15 cellular contexts compared by ENCODE assay signal in genomic region chr9:114365194-114365593, GRCh38. TPM values are rescaled to one million over a fixed set of nuclear protein-coding genes. Genes with fewer than 3 reads are reported as not detected.
DNase-seq lines count a peak whose midpoint lies in the region; ATAC-seq and TF ChIP-seq lines count a peak whose summit lies in the region.
"Had no signal": no experiment of that assay in that cellular context is flagged by ENCODE, and none has a peak within 500 bp of the region (broad histone marks: within the 10 kb centered on the region; RNA-seq: fewer than 3 reads in every experiment).

No MANE protein-coding gene starts in this region.

- DNase-seq in activated CD4-positive, alpha-beta T cell treated with anti-CD3 and anti-CD28 coated beads, Interleukin-2, amount 10 ng/mL, durations not matched to agents 24 days and 14 days, result no peak
- DNase-seq in activated CD4-positive, alpha-beta T cell treated with anti-CD3 and anti-CD28 coated beads for 4 hours, result no peak
- no peak for DNase-seq in activated naive CD8-positive, alpha-beta T cell treated with anti-CD3 and anti-CD28 coated beads for 36 hours
- DNase-seq in foreskin melanocyte (no peak), left cardiac atrium (no peak)
- DNase-seq: 8988T, H7, NCI-H774, right cardiac atrium, T-helper 2 cell, testis had no signal

- H3K4me2 ChIP-seq in OCI-LY3 (ENCODE audit: low read length), result no peak overlapping the region

- H2AFZ ChIP-seq in OCI-LY3 (ENCODE audit: low read depth, low read length), result no peak overlapping the region

- intact Hi-C loops in activated CD4-positive, alpha-beta T cell treated with anti-CD3 and anti-CD28 coated beads, Interleukin-2, amount 10 ng/mL, durations not matched to agents 24 days and 14 days (cut with micrococcal nuclease), result no loop called here
- intact Hi-C loops in left cardiac atrium (cut with DNase I), result no loop called here

- H3K9me3 Mint-ChIP-seq in activated CD4-positive, alpha-beta T cell treated with anti-CD3 and anti-CD28 coated beads, Interleukin-2, amount 10 ng/mL, durations not matched to agents 24 days and 14 days, result no peaks in the 10 kb centered on the region
- peaks cover 3% of the 10 kb centered on the region for H3K9me3 Mint-ChIP-seq in activated naive CD8-positive, alpha-beta T cell treated with anti-CD3 and anti-CD28 coated beads for 36 hours
- H3K9me3 Mint-ChIP-seq in stimulated activated memory B cell treated with anti-CD40 and anti-IgM and Interleukin-4, amounts not matched to agents 10 μg/mL and 1 μg/mL and 100 μg/mL, for 72 hours, result peaks cover 7% of the 10 kb centered on the region

- no peak overlapping the region for H3K4me3 ChIP-seq in OCI-LY3 (ENCODE audit: low read length)
- H3K4me3 ChIP-seq: testis had no signal

- no peaks in the 10 kb centered on the region for H3K9me3 ChIP-seq in OCI-LY3 (ENCODE audit: insufficient read depth, low read length)
- H3K9me3 ChIP-seq: testis had no signal

- H3K79me2 ChIP-seq in OCI-LY3 (ENCODE audit: low read length), result peaks cover 71% of the 10 kb centered on the region

- peaks cover 71% of the 10 kb centered on the region for H3K4me1 Mint-ChIP-seq in activated CD4-positive, alpha-beta T cell treated with anti-CD3 and anti-CD28 coated beads, Interleukin-2, amount 10 ng/mL, durations not matched to agents 24 days and 14 days
- peaks cover 81% of the 10 kb centered on the region for H3K4me1 Mint-ChIP-seq in activated naive CD8-positive, alpha-beta T cell treated with anti-CD3 and anti-CD28 coated beads for 36 hours
- peaks cover 87% of the 10 kb centered on the region for H3K4me1 Mint-ChIP-seq in stimulated activated memory B cell treated with anti-CD40 and anti-IgM and Interleukin-4, amounts not matched to agents 10 μg/mL and 1 μg/mL and 100 μg/mL, for 72 hours

- no peak overlapping the region for H3K9ac ChIP-seq in OCI-LY3 (ENCODE audit: low read length)

- H3K27ac Mint-ChIP-seq in activated CD4-positive, alpha-beta T cell treated with anti-CD3 and anti-CD28 coated beads, Interleukin-2, amount 10 ng/mL, durations not matched to agents 24 days and 14 days, result peak overlapping the region; percentile 84
- H3K27ac Mint-ChIP-seq in activated naive CD8-positive, alpha-beta T cell treated with anti-CD3 and anti-CD28 coated beads for 36 hours, result peak overlapping the region; percentile 93
- peak overlapping the region; percentile 84 for H3K27ac Mint-ChIP-seq in stimulated activated memory B cell treated with anti-CD40 and anti-IgM and Interleukin-4, amounts not matched to agents 10 μg/mL and 1 μg/mL and 100 μg/mL, for 72 hours

- peak overlapping the region; percentile 57 for H3K27ac ChIP-seq in OCI-LY3 (ENCODE audit: low read length)
- H3K27ac ChIP-seq: testis had no signal

- H3K4me3 Mint-ChIP-seq in activated CD4-positive, alpha-beta T cell treated with anti-CD3 and anti-CD28 coated beads, Interleukin-2, amount 10 ng/mL, durations not matched to agents 24 days and 14 days, result no peak overlapping the region
- no peak overlapping the region for H3K4me3 Mint-ChIP-seq in activated naive CD8-positive, alpha-beta T cell treated with anti-CD3 and anti-CD28 coated beads for 36 hours
- H3K4me3 Mint-ChIP-seq in stimulated activated memory B cell treated with anti-CD40 and anti-IgM and Interleukin-4, amounts not matched to agents 10 μg/mL and 1 μg/mL and 100 μg/mL, for 72 hours, result no peak overlapping the region

- no peak for TF ChIP-seq CTCF in OCI-LY3 (IDR thresholded peaks at IDR 0.05; ENCODE audit: low read depth, low read length)

- peaks cover 85% of the 10 kb centered on the region for H3K36me3 Mint-ChIP-seq in activated CD4-positive, alpha-beta T cell treated with anti-CD3 and anti-CD28 coated beads, Interleukin-2, amount 10 ng/mL, durations not matched to agents 24 days and 14 days (ENCODE audit: low read depth)
- H3K36me3 Mint-ChIP-seq in activated naive CD8-positive, alpha-beta T cell treated with anti-CD3 and anti-CD28 coated beads for 36 hours, result peaks cover 83% of the 10 kb centered on the region
- peaks cover 75% of the 10 kb centered on the region for H3K36me3 Mint-ChIP-seq in stimulated activated memory B cell treated with anti-CD40 and anti-IgM and Interleukin-4, amounts not matched to agents 10 μg/mL and 1 μg/mL and 100 μg/mL, for 72 hours

- H3K27me3 Mint-ChIP-seq in activated CD4-positive, alpha-beta T cell treated with anti-CD3 and anti-CD28 coated beads, Interleukin-2, amount 10 ng/mL, durations not matched to agents 24 days and 14 days, result no peaks in the 10 kb centered on the region
- H3K27me3 Mint-ChIP-seq in activated naive CD8-positive, alpha-beta T cell treated with anti-CD3 and anti-CD28 coated beads for 36 hours, result no peaks in the 10 kb centered on the region
- no peaks in the 10 kb centered on the region for H3K27me3 Mint-ChIP-seq in stimulated activated memory B cell treated with anti-CD40 and anti-IgM and Interleukin-4, amounts not matched to agents 10 μg/mL and 1 μg/mL and 100 μg/mL, for 72 hours

- H4K20me1 ChIP-seq in OCI-LY3 (ENCODE audit: insufficient read depth, low read length), result no peaks in the 10 kb centered on the region

- peaks cover 93% of the 10 kb centered on the region for H3K36me3 ChIP-seq in OCI-LY3 (replicated peaks; ENCODE audit: low read depth, low read length)

- H3K4me1 ChIP-seq in OCI-LY3 (ENCODE audit: low read length), result peaks cover 57% of the 10 kb centered on the region
- H3K4me1 ChIP-seq: testis had no signal

- H3K27me3 ChIP-seq in OCI-LY3 (ENCODE audit: low read depth, low read length), result no peaks in the 10 kb centered on the region
- H3K27me3 ChIP-seq: testis had no signal

- ATAC-seq in stimulated activated memory B cell treated with anti-CD40 and anti-IgM and Interleukin-4, amounts not matched to agents 10 μg/mL and 1 μg/mL and 100 μg/mL, for 72 hours, result no peak
- ATAC-seq in left cardiac atrium (no peak), GM21576 (IDR thresholded peaks at IDR 0.05; ENCODE audit: unreplicated experiment) (no peak)
- ATAC-seq: right cardiac atrium had no signal

RNA-seq across cellular contexts. Expression of gene AKNA, which starts 22.6 kb away (rescaled TPM):
- 149 and 150 TPM in 2 replicates for total RNA-seq in activated CD4-positive, alpha-beta T cell treated with anti-CD3 and anti-CD28 coated beads, Interleukin-2, amount 10 ng/mL, durations not matched to agents 24 days and 14 days
- 100 to 1,000 TPM; 129 to 130 TPM for total RNA-seq in activated naive CD8-positive, alpha-beta T cell treated with anti-CD3 and anti-CD28 coated beads for 36 hours
- total RNA-seq in left cardiac atrium, result 10 to 100 TPM in 1 of 2 donors, 1 to 10 TPM in 1; 9.1 to 13.0 TPM

RNA-seq across cellular contexts. Expression of gene ORM2, which starts 35.5 kb away (rescaled TPM):
- not detected in 2 replicates for total RNA-seq in activated CD4-positive, alpha-beta T cell treated with anti-CD3 and anti-CD28 coated beads, Interleukin-2, amount 10 ng/mL, durations not matched to agents 24 days and 14 days
- not detected for total RNA-seq in activated naive CD8-positive, alpha-beta T cell treated with anti-CD3 and anti-CD28 coated beads for 36 hours
- total RNA-seq in left cardiac atrium, result 1 to 10 TPM in 1 of 2 donors, not detected in 1; 1.6 TPM
- total RNA-seq: aorta, right cardiac atrium had no signal

RNA-seq across cellular contexts. Expression of gene ORM1, which starts 42.3 kb away (rescaled TPM):
- total RNA-seq in activated CD4-positive, alpha-beta T cell treated with anti-CD3 and anti-CD28 coated beads, Interleukin-2, amount 10 ng/mL, durations not matched to agents 24 days and 14 days, result not detected in 2 replicates
- total RNA-seq in activated naive CD8-positive, alpha-beta T cell treated with anti-CD3 and anti-CD28 coated beads for 36 hours, result not detected
- total RNA-seq in left cardiac atrium, result 1 to 10 TPM in 1 of 2 donors, under 1 TPM in 1; 0.71 to 4.8 TPM
- total RNA-seq: H7, testis had no signal

Comparison
In these comparisons a context has a peak if more than half of its experiments do, and no peak if none do; other contexts are left out.
1. RNA of gene AKNA, which starts 22.6 kb away (total RNA-seq): 149 to 150 TPM in activated CD4-positive, alpha-beta T cell treated with anti-CD3 and anti-CD28 coated beads, Interleukin-2, amount 10 ng/mL, durations not matched to agents 24 days and 14 days and 129 to 130 TPM in activated naive CD8-positive, alpha-beta T cell treated with anti-CD3 and anti-CD28 coated beads for 36 hours; 9.1 to 13.0 TPM in left cardiac atrium; every median in the first group is over 4 times any median in the second.
2. Peak in every context shown above with its lines, with median percentiles within 50 percentile points of each other: H3K27ac Mint-ChIP-seq.